ENCODE assay signal across 15 cellular contexts in the genomic region with DNA sequence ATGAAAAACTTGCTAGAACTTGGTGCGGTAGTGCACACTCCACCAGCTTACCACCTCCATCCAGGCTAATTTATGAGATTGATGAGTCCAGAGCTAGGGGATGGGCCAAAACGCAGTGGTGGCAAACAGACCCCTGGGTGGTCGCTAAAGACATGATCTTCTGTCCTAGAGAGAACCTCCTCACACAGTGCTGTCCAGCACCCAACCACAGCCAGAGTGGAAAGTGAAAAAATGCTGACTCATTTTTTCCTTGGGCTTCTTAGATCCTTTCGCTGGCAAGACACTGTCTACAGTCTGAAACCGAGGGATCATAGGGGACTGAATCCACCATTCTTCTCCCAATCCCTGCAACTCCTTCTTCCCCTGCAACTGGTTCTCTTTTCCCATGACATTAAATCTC. TPM values are rescaled to one million over a fixed set of nuclear protein-coding genes. Genes with fewer than 3 reads are reported as not detected.
A peak's percentile ranks its signal among the peaks of the same experiment; 100 is the strongest.
DNase-seq lines count a peak whose midpoint lies in the region; FAIRE-seq and TF ChIP-seq lines count a peak whose summit lies in the region.
"Had no signal": no experiment of that assay in that cellular context is flagged by ENCODE, and none has a peak within 500 bp of the region (broad histone marks: within the 10 kb centered on the region; RNA-seq: fewer than 3 reads in every experiment).

No MANE protein-coding gene starts in this region.

- H3K36me3 ChIP-seq in ascending aorta (no peaks in the 10 kb centered on the region), keratinocyte (ENCODE audit: control insufficient read depth in 2 of 2, extremely low read depth in 1 of 2, insufficient read depth in 2 of 2, low read length in 2 of 2) (no peaks in the 10 kb centered on the region), tibial artery (no peaks in the 10 kb centered on the region)
- H3K36me3 ChIP-seq: HAP-1 had no signal

- TF ChIP-seq CTCF in ascending aorta (IDR thresholded peaks at IDR 0.05): no peak
- TF ChIP-seq CTCF in keratinocyte (optimal IDR thresholded peaks at IDR 0.05 in 1 of 3, IDR thresholded peaks at IDR 0.05 in 1 of 3, conservative IDR thresholded peaks at IDR 0.05 in 1 of 3; ENCODE audit: extremely low read depth in 1 of 3, insufficient read depth in 2 of 3, low read length in 3 of 3): no peak
- TF ChIP-seq CTCF in tibial artery (IDR thresholded peaks at IDR 0.05): no peak

- peaks cover 17% of the 10 kb centered on the region for H3K4me1 Mint-ChIP-seq in activated naive CD4-positive, alpha-beta T cell treated with anti-CD3 and anti-CD28 coated beads, Interleukin-2, amount 50 U/mL, for 24 hours

- H2AFZ ChIP-seq in keratinocyte (ENCODE audit: control insufficient read depth, low read length): no peak overlapping the region

- peak; percentile 46 for FAIRE-seq in keratinocyte (lab: Jason Lieb, UNC)
- FAIRE-seq: TTC549 had no signal

- no peaks in the 10 kb centered on the region for H3K36me3 Mint-ChIP-seq in activated naive CD4-positive, alpha-beta T cell treated with anti-CD3 and anti-CD28 coated beads, Interleukin-2, amount 50 U/mL, for 24 hours
- H3K36me3 Mint-ChIP-seq: natural killer cell treated with Interleukin-12 subunit alpha and Interleukin-12 subunit beta and Interleukin-15 and Interleukin-18, amount 100 ng/mL, for 72 hours had no signal

- no peak overlapping the region for H3K9ac ChIP-seq in keratinocyte (ENCODE audit: control insufficient read depth, extremely low read depth, insufficient read depth, low read length)
- H3K9ac ChIP-seq: KMS-11 had no signal

- dilution Hi-C loops in keratinocyte (cut with MboI; ENCODE audit: extremely low pct_ligation_motif_present, low sequenced_read_pairs): no loop called here

- H3K27me3 Mint-ChIP-seq in activated naive CD4-positive, alpha-beta T cell treated with anti-CD3 and anti-CD28 coated beads, Interleukin-2, amount 50 U/mL, for 24 hours: peaks cover 44% of the 10 kb centered on the region

- H3K4me3 Mint-ChIP-seq in activated naive CD4-positive, alpha-beta T cell treated with anti-CD3 and anti-CD28 coated beads, Interleukin-2, amount 50 U/mL, for 24 hours: no peak overlapping the region
- H3K4me3 Mint-ChIP-seq: natural killer cell treated with Interleukin-12 subunit alpha and Interleukin-12 subunit beta and Interleukin-15 and Interleukin-18, amount 100 ng/mL, for 72 hours; stimulated activated naive B cell treated with anti-CD40 and anti-IgM and Interleukin-4, amounts not matched to agents 10 μg/mL and 1 μg/mL and 100 μg/mL, for 72 hours had no signal

- no peaks in the 10 kb centered on the region for H3K9me3 Mint-ChIP-seq in activated naive CD4-positive, alpha-beta T cell treated with anti-CD3 and anti-CD28 coated beads, Interleukin-2, amount 50 U/mL, for 24 hours
- H3K9me3 Mint-ChIP-seq: stimulated activated naive B cell treated with anti-CD40 and anti-IgM and Interleukin-4, amounts not matched to agents 10 μg/mL and 1 μg/mL and 100 μg/mL, for 72 hours had no signal

- H3K9me3 ChIP-seq in ascending aorta (no peaks in the 10 kb centered on the region), keratinocyte (ENCODE audit: control insufficient read depth, low read depth, low read length) (no peaks in the 10 kb centered on the region), tibial artery (no peaks in the 10 kb centered on the region)
- H3K9me3 ChIP-seq: HAP-1 had no signal

- peak overlapping the region; percentile 8 for H3K27ac Mint-ChIP-seq in activated naive CD4-positive, alpha-beta T cell treated with anti-CD3 and anti-CD28 coated beads, Interleukin-2, amount 50 U/mL, for 24 hours
- H3K27ac Mint-ChIP-seq: natural killer cell treated with Interleukin-12 subunit alpha and Interleukin-12 subunit beta and Interleukin-15 and Interleukin-18, amount 100 ng/mL, for 72 hours; stimulated activated naive B cell treated with anti-CD40 and anti-IgM and Interleukin-4, amounts not matched to agents 10 μg/mL and 1 μg/mL and 100 μg/mL, for 72 hours had no signal

- H4K20me1 ChIP-seq in keratinocyte (ENCODE audit: control insufficient read depth, extremely low read depth, insufficient read depth, low read length): no peaks in the 10 kb centered on the region

- peaks cover 29% of the 10 kb centered on the region for H3K79me2 ChIP-seq in keratinocyte (ENCODE audit: control insufficient read depth, insufficient read depth, low read length)

- peaks cover 0 to 47% of the 10 kb centered on the region in 2 donors for H3K4me1 ChIP-seq in ascending aorta
- peaks cover 51% of the 10 kb centered on the region for H3K4me1 ChIP-seq in keratinocyte (ENCODE audit: control insufficient read depth, extremely low read depth, insufficient read depth, low read length)
- H3K4me1 ChIP-seq in tibial artery: peaks cover 0 to 79% (median 45%) of the 10 kb centered on the region in 4 donors

- peak overlapping the region; percentile 30 for H3K4me2 ChIP-seq in keratinocyte (ENCODE audit: control insufficient read depth, extremely low read depth, insufficient read depth, low read depth, low read length)
- H3K4me2 ChIP-seq: KMS-11 had no signal

- no peak for DNase-seq in activated naive CD4-positive, alpha-beta T cell (lab: John Stamatoyannopoulos, UW)
- no peak for DNase-seq in ascending aorta (ENCODE audit: low spot score in 2 of 2)
- DNase-seq in keratinocyte (ENCODE audit: low read depth, low spot score): no peak
- DNase-seq in tibial artery: no peak
- no peak for DNase-seq in OCI-M2 (lab: John Stamatoyannopoulos, UW; ENCODE audit: unreplicated experiment)
- DNase-seq in DMS79 treated with DMSO at 0.1 percent for 48 hours (lab: John Stamatoyannopoulos, UW): no peak
- no peak for DNase-seq in kidney glomerular epithelial cell (lab: John Stamatoyannopoulos, UW)
- DNase-seq: amygdala; stimulated activated naive B cell treated with anti-CD40 and anti-IgM and Interleukin-4, amounts not matched to agents 10 μg/mL and 1 μg/mL and 100 μg/mL, for 72 hours had no signal

- peak overlapping the region; percentile 25 to 77 for H3K4me3 ChIP-seq in ascending aorta
- no peak overlapping the region for H3K4me3 ChIP-seq in keratinocyte (ENCODE audit: control insufficient read depth in 2 of 3, extremely low read depth in 1 of 3, insufficient read depth in 2 of 3, low read depth in 1 of 3, low read length in 3 of 3)
- peak overlapping the region; percentile 17 to 19 for H3K4me3 ChIP-seq in tibial artery
- H3K4me3 ChIP-seq: HAP-1 had no signal

- H3K9me1 ChIP-seq in keratinocyte (ENCODE audit: control insufficient read depth, extremely low read depth, insufficient read depth, low read length): no peaks in the 10 kb centered on the region

- intact Hi-C loops in ascending aorta (cut with DNase I) (loop anchor here (5.0 kb wide), 1 partner anchor 50 kb away; no protein-coding TSS in a partner anchor), tibial artery (cut with DNase I; ENCODE audit: low total_unique reads) (loop anchor here (10.0 kb wide), 1 partner anchor 88 kb away; no protein-coding TSS in a partner anchor)

- peak overlapping the region; percentile 26 to 40 for H3K27ac ChIP-seq in ascending aorta
- no peak overlapping the region for H3K27ac ChIP-seq in keratinocyte (ENCODE audit: control insufficient read depth, insufficient read depth, low read length)
- H3K27ac ChIP-seq in tibial artery: peak overlapping the region; percentile 21 to 37
- H3K27ac ChIP-seq: KMS-11, RWPE1 had no signal

- no peaks in the 10 kb centered on the region for H3K27me3 ChIP-seq in ascending aorta
- no peaks in the 10 kb centered on the region for H3K27me3 ChIP-seq in keratinocyte (ENCODE audit: control insufficient read depth, extremely low read depth, insufficient read depth, low read length)
- H3K27me3 ChIP-seq in tibial artery: no peaks in the 10 kb centered on the region

RNA-seq across cellular contexts. Expression of gene ANTXR1, which starts 4.1 kb away (rescaled TPM):
- total RNA-seq in ascending aorta: 90.3 TPM
- polyA plus RNA-seq in keratinocyte: 12.8 to 35.9 TPM (median 20.4 TPM) in 3 replicates
- polyA plus RNA-seq in keratinocyte (2011; ENCODE audit: low read depth): 5.0 TPM
- 16.5 and 23.5 TPM in 2 replicates for polyA plus RNA-seq in keratinocyte (2011; cell fraction: cytosol; rRNA removed)
- 40.8 and 42.4 TPM in 2 replicates for polyA plus RNA-seq in keratinocyte (2011; cell fraction: nucleus; rRNA removed)
- polyA plus RNA-seq in keratinocyte (2012; ENCODE audit: low replicate concordance): 4.5 and 29.9 TPM in 2 replicates
- 15.6 to 52.7 TPM (median 24.5 TPM) in 3 replicates for polyA minus RNA-seq in keratinocyte
- 12.7 TPM for polyA minus RNA-seq in keratinocyte (2011; cell fraction: cytosol; rRNA and poly(A)+ RNA removed)
- 24.1 and 52.0 TPM in 2 replicates for polyA minus RNA-seq in keratinocyte (2011; cell fraction: nucleus; rRNA and poly(A)+ RNA removed)

RNA-seq across cellular contexts. Expression of gene GKN1, which starts 42.6 kb away (rescaled TPM):
- total RNA-seq in ascending aorta: 1.9 TPM
- 0.15 to 0.75 TPM (median 0.49 TPM) in 3 replicates for polyA plus RNA-seq in keratinocyte
- polyA plus RNA-seq in keratinocyte (2011; ENCODE audit: low read depth): not detected
- polyA plus RNA-seq in keratinocyte (2011; cell fraction: cytosol; rRNA removed): 0.47 and 1.1 TPM in 2 replicates
- polyA plus RNA-seq in keratinocyte (2011; cell fraction: nucleus; rRNA removed): 1.1 and 1.2 TPM in 2 replicates
- polyA plus RNA-seq in keratinocyte (2012; ENCODE audit: low replicate concordance): 0.19 and 0.30 TPM in 2 replicates
- polyA minus RNA-seq in keratinocyte: not detected in 3 replicates
- not detected for polyA minus RNA-seq in keratinocyte (2011; cell fraction: cytosol; rRNA and poly(A)+ RNA removed)
- not detected in 2 replicates for polyA minus RNA-seq in keratinocyte (2011; cell fraction: nucleus; rRNA and poly(A)+ RNA removed)
- total RNA-seq: natural killer cell treated with Interleukin-12 subunit alpha and Interleukin-12 subunit beta and Interleukin-15 and Interleukin-18, amount 100 ng/mL, for 72 hours had no signal

Comparison
In these comparisons a context has a peak if more than half of its experiments do, and no peak if none do; other contexts are left out.
1. H3K4me3 ChIP-seq: peak in ascending aorta (2 of 2) and tibial artery (2 of 2); none in keratinocyte (0 of 3).